11 cellular contexts compared by ENCODE assay signal in the genomic region with DNA sequence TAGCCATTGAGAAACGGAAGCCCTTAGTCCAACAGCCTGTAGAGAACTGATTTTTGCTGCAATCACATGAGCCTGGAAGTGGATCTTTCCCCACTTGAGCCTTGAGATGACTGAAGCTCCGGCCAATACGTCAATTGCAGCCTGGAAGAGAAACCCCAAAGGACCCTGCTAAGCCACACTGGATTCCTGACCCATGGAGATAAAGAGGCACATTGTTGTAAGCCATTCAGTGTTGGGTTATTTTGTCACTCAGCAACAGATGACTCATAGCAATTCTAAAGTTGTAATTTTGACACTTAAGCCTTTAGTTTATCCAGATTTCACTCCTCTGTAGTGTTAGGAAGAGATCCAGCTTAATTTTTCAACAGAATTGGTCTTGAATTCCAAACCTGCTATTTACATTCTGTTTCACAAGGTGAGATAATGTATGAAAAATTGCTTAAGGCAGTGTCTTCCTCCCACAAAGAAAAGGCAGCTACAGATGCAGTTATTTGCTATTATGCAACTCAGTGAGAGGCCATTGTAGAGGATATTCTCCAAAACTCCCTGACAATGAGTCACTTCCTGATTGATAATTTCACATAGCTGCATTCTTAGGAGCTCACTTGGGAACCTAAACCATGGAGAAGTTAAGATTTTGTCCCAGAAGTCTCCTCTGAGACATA. TPM values are rescaled to one million over a fixed set of nuclear protein-coding genes. Genes with fewer than 3 reads are reported as not detected.
DNase-seq lines count a peak whose midpoint lies in the region; TF ChIP-seq lines count a peak whose summit lies in the region.
"Had no signal": no experiment of that assay in that cellular context is flagged by ENCODE, and none has a peak within 500 bp of the region (broad histone marks: within the 10 kb centered on the region; RNA-seq: fewer than 3 reads in every experiment).

No MANE protein-coding gene starts in this region.

- no peak overlapping the region for H3K9ac ChIP-seq in neuronal stem cell (ENCODE audit: low read depth, low read length, poor library complexity)

- H3K18ac ChIP-seq in neuronal stem cell (ENCODE audit: low read length): no peak overlapping the region

- H3K4me3 ChIP-seq in left ventricle myocardium inferior: no peak overlapping the region
- no peak overlapping the region for H3K4me3 ChIP-seq in neuronal stem cell (ENCODE audit: low read length in 2 of 2)

- H2BK5ac ChIP-seq in neuronal stem cell (ENCODE audit: low read length): no peak overlapping the region

- H3K23ac ChIP-seq in neuronal stem cell (ENCODE audit: low read depth, low read length, poor library complexity): no peak overlapping the region

- no peak overlapping the region for H2BK12ac ChIP-seq in neuronal stem cell (ENCODE audit: low read length)

- H3K27ac ChIP-seq in left ventricle myocardium inferior (replicated peaks) (peak overlapping the region; percentile 68), neuronal stem cell (replicated peaks; ENCODE audit: low read length) (no peak overlapping the region)

- no peak overlapping the region for H4K8ac ChIP-seq in neuronal stem cell (ENCODE audit: low read depth, low read length)

- no CpG with 5 or more reads among the region's 3 CpGs for WGBS in neuronal stem cell (ENCODE audit: extremely low coverage in 2 of 2, insufficient read length in 2 of 2, insufficient replicate concordance in 1 of 2), 2 donors

- intact Hi-C loops in left ventricle myocardium inferior (cut with micrococcal nuclease): no loop called here

- no peak overlapping the region for H2BK15ac ChIP-seq in neuronal stem cell (ENCODE audit: low read length)

- no peak overlapping the region for H3K14ac ChIP-seq in neuronal stem cell (ENCODE audit: low read length)

- no peak overlapping the region for H2BK120ac ChIP-seq in neuronal stem cell (ENCODE audit: low read depth, low read length)

- H2AFZ ChIP-seq in neuronal stem cell (ENCODE audit: low read length): no peak overlapping the region

- DNase-seq in HS-27A (ENCODE audit: low read depth) (peak; percentile 48), amniotic stem cell (lab: John Stamatoyannopoulos, UW) (peak; percentile 3), left ventricle myocardium inferior (no peak), smooth muscle cell of the brain vasculature (ENCODE audit: low read depth, low spot score) (peak; percentile 13), NCI-H2171 treated with DMSO at 0.1 percent for 48 hours (lab: John Stamatoyannopoulos, UW) (no peak), NCI-H1694 (lab: John Stamatoyannopoulos, UW) (no peak), neuronal stem cell (ENCODE audit: low spot score) (no peak)
- no peak for DNase-seq in activated T-cell treated with anti-CD3 and anti-CD28 coated beads, Interleukin-2, amount 50 U/mL, for 1 hour
- DNase-seq: activated naive CD4-positive, alpha-beta T cell; NCI-H2107; nucleus accumbens had no signal

- no peak for TF ChIP-seq CTCF in left ventricle myocardium inferior (IDR thresholded peaks at IDR 0.05; ENCODE audit: borderline replicate concordance)

- H3K4me1 ChIP-seq in left ventricle myocardium inferior (no peaks in the 10 kb centered on the region), neuronal stem cell (ENCODE audit: control insufficient read depth in 2 of 2, insufficient read depth in 1 of 2, low read depth in 1 of 2, low read length in 2 of 2) (no peaks in the 10 kb centered on the region)

- H3K36me3 ChIP-seq in left ventricle myocardium inferior (no peaks in the 10 kb centered on the region), neuronal stem cell (replicated peaks in 1 of 2; ENCODE audit: control insufficient read depth in 2 of 2, insufficient read depth in 2 of 2, low read length in 2 of 2) (no peaks in the 10 kb centered on the region)

- H2AK5ac ChIP-seq in neuronal stem cell (ENCODE audit: low read depth, low read length): no peak overlapping the region

- H4K91ac ChIP-seq in neuronal stem cell (ENCODE audit: low read depth, low read length, poor library complexity): no peak overlapping the region

- H3K9me3 ChIP-seq in left ventricle myocardium inferior (replicated peaks): no peaks in the 10 kb centered on the region
- H3K9me3 ChIP-seq in neuronal stem cell (replicated peaks in 1 of 2; ENCODE audit: control insufficient read depth in 2 of 2, insufficient read depth in 1 of 2, low read depth in 1 of 2, low read length in 2 of 2): no peaks in the 10 kb centered on the region

- H3K4ac ChIP-seq in neuronal stem cell (ENCODE audit: low read length): no peak overlapping the region

- no peaks in the 10 kb centered on the region for H3K79me1 ChIP-seq in neuronal stem cell (ENCODE audit: low read depth, low read length)

- no peak overlapping the region for H3K4me2 ChIP-seq in neuronal stem cell (ENCODE audit: insufficient read depth, low read length, poor library complexity, severe bottlenecking)

- peaks cover 61% of the 10 kb centered on the region for H3K27me3 ChIP-seq in left ventricle myocardium inferior (ENCODE audit: low read depth)
- no peaks in the 10 kb centered on the region for H3K27me3 ChIP-seq in neuronal stem cell (ENCODE audit: control insufficient read depth in 3 of 3, insufficient read depth in 3 of 3, low read depth in 1 of 3, low read length in 3 of 3)

RNA-seq across cellular contexts. Expression of gene TSHZ3, which starts 59.4 kb away (rescaled TPM):
- 2.9 TPM for total RNA-seq in left ventricle myocardium inferior
- polyA plus RNA-seq in neuronal stem cell (2013, experiment 1 of 2): 1.5 TPM
- polyA plus RNA-seq in neuronal stem cell (2013, experiment 2 of 2): 1.6 TPM

Comparison
In these comparisons a context has a peak if more than half of its experiments do, and no peak if none do; other contexts are left out.
1. DNase-seq: peak in HS-27A (single experiment), amniotic stem cell (single experiment) and smooth muscle cell of the brain vasculature (single experiment); none in left ventricle myocardium inferior (single experiment), NCI-H2171 treated with DMSO at 0.1 percent for 48 hours (single experiment), NCI-H1694 (single experiment), activated T-cell treated with anti-CD3 and anti-CD28 coated beads, Interleukin-2, amount 50 U/mL, for 1 hour (single experiment) and neuronal stem cell (single experiment).